ENCODE assay signal across 7 cellular contexts in the genomic region with DNA sequence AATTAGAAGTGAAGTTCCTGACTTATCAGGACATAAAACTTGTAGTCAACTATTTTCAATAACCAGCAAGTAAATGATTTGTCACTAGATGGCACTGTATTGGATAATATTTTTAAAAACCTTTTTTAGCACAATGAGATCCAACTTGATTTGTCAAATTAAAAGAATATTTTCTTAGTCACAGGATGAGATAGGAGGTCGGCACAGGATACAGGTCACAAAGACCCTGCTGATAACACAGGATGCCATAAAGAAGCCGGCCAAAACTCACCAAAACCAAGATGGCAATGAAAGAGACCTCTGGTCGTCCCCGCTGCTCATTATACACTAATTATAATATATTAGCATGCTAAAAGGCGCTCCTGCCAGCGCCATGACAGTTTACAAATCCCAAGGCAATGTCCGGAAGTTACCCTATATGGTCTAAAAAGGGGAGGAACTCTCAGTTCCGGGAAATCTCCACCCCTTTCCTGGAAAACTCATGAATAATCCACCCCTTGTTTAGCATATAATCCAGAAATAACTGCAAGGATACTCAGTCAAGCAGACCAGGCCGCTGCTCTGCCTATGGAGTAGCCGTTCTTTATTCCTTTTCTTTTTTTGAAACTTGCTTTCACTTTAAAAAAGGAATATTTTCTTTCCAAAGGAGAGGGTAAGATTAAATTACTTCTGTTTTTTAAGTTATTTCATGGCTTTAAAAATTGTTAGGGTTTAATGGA.
DNase-seq lines count a peak whose midpoint lies in the region; ATAC-seq, FAIRE-seq and TF ChIP-seq lines count a peak whose summit lies in the region.

No MANE protein-coding gene starts in this region.

- intact Hi-C loops in HepG2 (cut with micrococcal nuclease; ENCODE audit: unreplicated experiment) (no loop called here), upper lobe of right lung (cut with DNase I) (no loop called here)

- BruUV-seq in HepG2 (replicated peaks; lab: Mats Ljungman, UMichigan), result no TSS peak

- H3K36me3 Mint-ChIP-seq in brain, result peaks cover 12% of the 10 kb centered on the region

- TF ChIP-seq CTCF in GM13976 (IDR thresholded peaks at IDR 0.05; ENCODE audit: borderline replicate concordance, control extremely low read depth, extremely low read depth, insufficient read depth, missing control alignments), result no peak
- peak; percentile 37 to 57 for TF ChIP-seq CTCF in brain (conservative IDR thresholded peaks at IDR 0.05)
- TF ChIP-seq CTCF in HepG2 (CRISPR knock-in tag; IDR thresholded peaks at IDR 0.05), result no peak
- TF ChIP-seq CTCF in upper lobe of right lung (IDR thresholded peaks at IDR 0.05), result peak; percentile 50

- in situ Hi-C loops in GM13976 (cut with MboI; ENCODE audit: low sequenced_read_pairs, unreplicated experiment), result no loop called here
- in situ Hi-C loops in HepG2 (cut with HindIII; ENCODE audit: extremely low pct_ligation_motif_present, low pct_unique_long_range_greater_than_20kb), result no loop called here

- TF ChIP-seq POLR2A in HepG2 (IDR thresholded peaks at IDR 0.05; ENCODE audit: insufficient read depth in 1 of 2, low read depth in 2 of 2, low read length in 2 of 2), result no peak

- peak overlapping the region in 4 of 5 experiments; percentile 86 to 99 (median 93) for H3K27ac Mint-ChIP-seq in brain

- no peak for TF ChIP-seq RAD21 in HepG2 (CRISPR knock-in tag; IDR thresholded peaks at IDR 0.05)

- H3K27ac ChIP-seq in HepG2 (ENCODE audit: extremely low read length, insufficient read depth, low read length) (no peak overlapping the region), upper lobe of right lung (peak overlapping the region; percentile 34)

- ATAC-seq in HepG2 (no peak), upper lobe of right lung (peak; percentile 33), HG02973 (IDR thresholded peaks at IDR 0.05; ENCODE audit: unreplicated experiment) (no peak)

- no peak for TF ChIP-seq EP300 in HepG2 (IDR thresholded peaks at IDR 0.05; ENCODE audit: low read depth in 2 of 2, low read length in 2 of 2)
- TF ChIP-seq EP300 in HepG2 (CRISPR knock-in tag; IDR thresholded peaks at IDR 0.05; ENCODE audit: borderline replicate concordance), result no peak

- H3K4me3 Mint-ChIP-seq in brain, result peak overlapping the region in 4 of 5 experiments; percentile 18 to 86 (median 46)

- H3K79me2 ChIP-seq in HepG2 (ENCODE audit: insufficient read depth, low read length), result peaks cover 62% of the 10 kb centered on the region

- peak; percentile 33 for DNase-seq in GM13976 (ENCODE audit: low spot score)
- peak; percentile 85 for DNase-seq in NCI-H460 (ENCODE audit: extremely low read depth, low read depth)
- no peak for DNase-seq in HepG2 (ENCODE audit: low spot score)
- DNase-seq in upper lobe of right lung, result no peak
- no peak for DNase-seq in NCI-H345 treated with DMSO at 0.1 percent for 48 hours (lab: John Stamatoyannopoulos, UW; ENCODE audit: unreplicated experiment)

- no peak overlapping the region for H3K4me2 ChIP-seq in HepG2 (ENCODE audit: low read depth, low read length)

- no peaks in the 10 kb centered on the region for H3K27me3 ChIP-seq in HepG2 (ENCODE audit: control insufficient read depth in 1 of 2, insufficient read depth in 2 of 2, low read length in 2 of 2)
- H3K27me3 ChIP-seq in upper lobe of right lung, result no peaks in the 10 kb centered on the region

- no peak overlapping the region for H3K4me3 ChIP-seq in HepG2 (replicated peaks in 1 of 3; ENCODE audit: insufficient read depth in 1 of 3, low read depth in 2 of 3, low read length in 3 of 3)
- no peak overlapping the region for H3K4me3 ChIP-seq in upper lobe of right lung

- no peak overlapping the region for H2AFZ ChIP-seq in HepG2 (ENCODE audit: low read length)

- H3K36me3 ChIP-seq in HepG2 (replicated peaks in 1 of 2; ENCODE audit: control insufficient read depth in 1 of 2, insufficient read depth in 2 of 2, low read length in 2 of 2) (peaks cover 1 to 14% of the 10 kb centered on the region in 2 experiments; a peak in 2 of 5 replicates), upper lobe of right lung (peaks cover 18% of the 10 kb centered on the region)

- FAIRE-seq in HepG2 (lab: Jason Lieb, UNC), result no peak

- H3K9ac ChIP-seq in HepG2 (ENCODE audit: insufficient read depth, low read depth, low read length), result no peak overlapping the region

- H3K9me3 Mint-ChIP-seq in brain, result no peaks in the 10 kb centered on the region

- peaks cover 45% of the 10 kb centered on the region for H3K4me1 Mint-ChIP-seq in brain

- CTCF ChIA-PET in HepG2 (lab: Yijun Ruan, JAX; ENCODE audit: low intra/inter-chr PET ratio, low total read pairs), result no interaction called here

- peaks cover 96% of the 10 kb centered on the region for H3K4me1 ChIP-seq in HepG2 (ENCODE audit: insufficient read depth, low read length)
- peaks cover 70% of the 10 kb centered on the region for H3K4me1 ChIP-seq in upper lobe of right lung

- POLR2A ChIA-PET in HepG2 (lab: Yijun Ruan, JAX), result interaction anchor here (1.0 kb wide), 1 partner anchor 17 kb away, joined by 3 read pairs; no protein-coding TSS in a partner anchor

- H3K9me3 ChIP-seq in HepG2 (ENCODE audit: low read length) (no peaks in the 10 kb centered on the region), upper lobe of right lung (no peaks in the 10 kb centered on the region)

- H3K27me3 Mint-ChIP-seq in brain, result no peaks in the 10 kb centered on the region

- 94% methylated on average over 10 of the region's 10 CpGs for WGBS in HepG2 (ENCODE audit: low lambda C conversion rate)

- no peaks in the 10 kb centered on the region; the same call in 1 of the 2 replicates for H4K20me1 ChIP-seq in HepG2 (ENCODE audit: insufficient read depth, low read length)

TF ChIP-seq in HepG2, 621 proteins besides CTCF, POLR2A, EP300 and RAD21:
- TF ChIP-seq ZNF34 (CRISPR knock-in tag; IDR thresholded peaks at IDR 0.05; ENCODE audit: borderline replicate concordance) (no peak), BCL6 (CRISPR knock-in tag; IDR thresholded peaks at IDR 0.05) (0 out of 2 replicates have a peak, but pooled peaks have one; percentile 23)

Comparison
In these comparisons a context has a peak if more than half of its experiments do, and no peak if none do; other contexts are left out.
1. DNase-seq: peak in GM13976 (single experiment) and NCI-H460 (single experiment); none in HepG2 (single experiment), upper lobe of right lung (single experiment) and NCI-H345 treated with DMSO at 0.1 percent for 48 hours (single experiment).
2. CTCF ChIP-seq: peak in brain (2 of 2) and upper lobe of right lung (single experiment); none in GM13976 (single experiment) and HepG2 (single experiment).